ENCODE assay signal across 8 cellular contexts in the genomic region with DNA sequence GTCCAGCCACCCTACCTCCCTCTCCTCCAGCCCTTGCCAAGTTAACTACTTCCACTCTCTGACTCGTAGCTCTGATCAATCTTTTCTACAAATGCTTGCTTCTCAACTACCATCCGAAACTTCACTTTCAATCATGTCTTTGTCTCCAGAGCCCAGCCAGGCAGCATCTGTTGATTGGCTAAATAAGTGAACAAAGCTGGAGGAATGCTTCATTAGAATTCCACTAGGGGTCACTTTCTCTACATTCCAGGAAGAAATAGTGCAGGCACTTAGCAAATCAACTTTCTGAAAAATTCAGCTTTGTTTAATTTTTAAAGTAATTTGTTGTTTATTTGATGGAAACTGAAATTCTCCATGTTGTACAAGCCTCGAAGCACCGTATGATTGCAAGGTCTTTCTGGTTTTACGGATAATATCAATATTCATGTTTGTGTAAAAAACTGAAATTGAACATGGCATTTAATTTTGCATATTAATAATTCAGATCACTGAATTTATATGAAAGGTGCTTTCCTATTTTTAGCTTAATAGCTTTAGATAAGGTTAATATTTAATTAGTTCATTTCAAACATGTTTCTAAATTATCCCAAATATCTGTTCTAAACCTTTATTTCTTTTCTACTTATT. TPM values are rescaled to one million over a fixed set of nuclear protein-coding genes. Genes with fewer than 3 reads are reported as not detected.
DNase-seq lines count a peak whose midpoint lies in the region; ATAC-seq, FAIRE-seq and TF ChIP-seq lines count a peak whose summit lies in the region.

No MANE protein-coding gene starts in this region.

- WGBS in lung, 2 donors, result 60 to 63% methylated on average over 5 of the region's 5 CpGs

- no peaks in the 10 kb centered on the region for H3K4me1 ChIP-seq in lung (ENCODE audit: control insufficient read depth in 2 of 2, insufficient read depth in 2 of 2, low read length in 2 of 2)

- no peak for TF ChIP-seq POLR2A in GM12892 (IDR thresholded peaks at IDR 0.05; ENCODE audit: low read depth, low read length)

- no peaks in the 10 kb centered on the region for H3K27me3 ChIP-seq in lung (ENCODE audit: control insufficient read depth, insufficient read depth)

- DNase-seq in AML-193 (lab: John Stamatoyannopoulos, UW), result peak; percentile 58 to 68
- DNase-seq in GM12892 (ENCODE audit: insufficient read length), result no peak
- DNase-seq in KBM-7, result peak; percentile 65
- DNase-seq in RCC 7860 (ENCODE audit: low spot score), result peak; percentile 18
- DNase-seq in ecto neural progenitor cell (ENCODE audit: low spot score), result peak; percentile 54
- no peak for DNase-seq in lung (ENCODE audit: low spot score)

- ATAC-seq in lung (ENCODE audit: insufficient read depth, low FRiP score), result no peak
- no peak for ATAC-seq in HG02973 (IDR thresholded peaks at IDR 0.05; ENCODE audit: unreplicated experiment)
- ATAC-seq in HG02642 (IDR thresholded peaks at IDR 0.05; ENCODE audit: poor library complexity, unreplicated experiment), result no peak

- H3K9me3 ChIP-seq in lung (ENCODE audit: control insufficient read depth in 2 of 2, insufficient read depth in 1 of 2, low read length in 1 of 2), result peaks cover 0 to 2% of the 10 kb centered on the region in 2 donors

- in situ Hi-C loops in KBM-7 (cut with MboI; ENCODE audit: low pct_unique_long_range_greater_than_20kb, low sequenced_read_pairs), result no loop called here

- no peak overlapping the region for H3K4me3 ChIP-seq in lung

- H3K36me3 ChIP-seq in lung (ENCODE audit: control insufficient read depth in 2 of 2, insufficient read depth in 2 of 2, low read length in 2 of 2), result no peaks in the 10 kb centered on the region

- no peak overlapping the region for H3K27ac ChIP-seq in lung (ENCODE audit: low read depth in 1 of 2, low read length in 1 of 2)

- FAIRE-seq in GM12892 (lab: Jason Lieb, UNC), result peak; percentile 33
- FAIRE-seq in RCC 7860 (lab: Jason Lieb, UNC), result no peak

- TF ChIP-seq CTCF in lung (IDR thresholded peaks at IDR 0.05; ENCODE audit: control extremely low read depth, extremely low read depth), result peak; percentile 24

RNA-seq across cellular contexts. Expression of gene HELB, which starts 32.4 kb away (rescaled TPM):
- polyA plus RNA-seq in GM12892 (2012; ENCODE audit: missing spikeins), result 5.6 TPM
- 10 to 100 TPM in 1 of 2 donors, 1 to 10 TPM in 1; 3.2 to 16.4 TPM for total RNA-seq in lung
- 1 to 10 TPM in 1 of 2 donors, under 1 TPM in 1; 0.63 to 1.8 TPM for polyA plus RNA-seq in lung

Comparison
In these comparisons a context has a peak if more than half of its experiments do, and no peak if none do; other contexts are left out.
1. DNase-seq: peak in AML-193 (2 of 2), KBM-7 (single experiment), RCC 7860 (single experiment) and ecto neural progenitor cell (single experiment); none in GM12892 (single experiment) and lung (single experiment).